In the genomic region with DNA sequence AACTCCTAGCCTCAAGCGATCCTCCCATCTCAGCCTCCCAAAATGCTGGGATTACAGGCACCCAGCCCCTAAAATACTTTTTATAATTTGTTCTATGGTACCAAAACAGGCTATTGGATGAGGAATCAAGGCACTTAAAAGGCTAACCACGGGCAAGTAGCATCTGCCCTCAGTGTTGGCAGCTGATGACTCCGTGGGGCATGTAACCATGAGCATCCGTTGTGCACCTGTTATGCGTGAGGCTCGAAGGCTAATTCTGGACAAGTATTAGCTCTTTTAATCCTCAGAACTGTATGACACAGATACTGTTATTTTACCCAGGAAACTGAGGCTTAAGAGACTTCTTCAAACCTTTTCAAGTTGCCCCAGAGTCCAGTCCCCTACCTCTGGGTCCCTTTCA, we compare ENCODE assay signal across 16 cellular contexts. TPM values are rescaled to one million over a fixed set of nuclear protein-coding genes. Genes with fewer than 3 reads are reported as not detected.
A peak's percentile ranks its signal among the peaks of the same experiment; 100 is the strongest.
DNase-seq lines count a peak whose midpoint lies in the region; ATAC-seq lines count a peak whose summit lies in the region.
"Had no signal": no experiment of that assay in that cellular context is flagged by ENCODE, and none has a peak within 500 bp of the region (broad histone marks: within the 10 kb centered on the region; RNA-seq: fewer than 3 reads in every experiment).

No MANE protein-coding gene starts in this region.

- no peaks in the 10 kb centered on the region for H3K27me3 Mint-ChIP-seq in dendritic cell treated with granulocyte-macrophage colony-stimulating factor and Interleukin-4, amounts not matched to agents 40 ng/mL and 50 ng/mL, for 4 days
- H3K27me3 Mint-ChIP-seq: CD8-positive, alpha-beta memory T cell had no signal

- H3K27me3 ChIP-seq in right cardiac atrium (ENCODE audit: control insufficient read depth, insufficient read depth) = no peaks in the 10 kb centered on the region
- H3K27me3 ChIP-seq: BLaER1 had no signal

- intact Hi-C loops in cardiac septum (cut with DNase I) (no loop called here), right cardiac atrium (cut with DNase I) (no loop called here), posterior vena cava (cut with DNase I) (no loop called here)
- intact Hi-C loops in dendritic cell treated with granulocyte-macrophage colony-stimulating factor and Interleukin-4, amounts not matched to agents 40 ng/mL and 50 ng/mL, for 4 days (cut with micrococcal nuclease) = no loop called here

- peaks cover 7% of the 10 kb centered on the region for H3K4me1 ChIP-seq in right cardiac atrium (ENCODE audit: control insufficient read depth, insufficient read depth, low read length)
- H3K4me1 ChIP-seq: A549 had no signal

- WGBS in right cardiac atrium = 94% methylated on average over 6 of the region's 6 CpGs

- peaks cover 99% of the 10 kb centered on the region for H3K36me3 Mint-ChIP-seq in dendritic cell treated with granulocyte-macrophage colony-stimulating factor and Interleukin-4, amounts not matched to agents 40 ng/mL and 50 ng/mL, for 4 days (ENCODE audit: low read depth)
- peaks cover 100% of the 10 kb centered on the region for H3K36me3 Mint-ChIP-seq in stimulated activated effector memory CD8-positive, alpha-beta T cell treated with anti-CD3 and anti-CD28 coated beads, Interleukin-12 subunit alpha, Interleukin-12 subunit beta, amount 100 ng/mL, for 72 hours

- H3K4me1 Mint-ChIP-seq in dendritic cell treated with granulocyte-macrophage colony-stimulating factor and Interleukin-4, amounts not matched to agents 40 ng/mL and 50 ng/mL, for 4 days (ENCODE audit: low read depth) = peaks cover 15% of the 10 kb centered on the region
- H3K4me1 Mint-ChIP-seq in stimulated activated effector memory CD8-positive, alpha-beta T cell treated with anti-CD3 and anti-CD28 coated beads, Interleukin-12 subunit alpha, Interleukin-12 subunit beta, amount 100 ng/mL, for 72 hours = peaks cover 28% of the 10 kb centered on the region

- no peaks in the 10 kb centered on the region for H3K9me3 Mint-ChIP-seq in dendritic cell treated with granulocyte-macrophage colony-stimulating factor and Interleukin-4, amounts not matched to agents 40 ng/mL and 50 ng/mL, for 4 days
- H3K9me3 Mint-ChIP-seq in stimulated activated effector memory CD8-positive, alpha-beta T cell treated with anti-CD3 and anti-CD28 coated beads, Interleukin-12 subunit alpha, Interleukin-12 subunit beta, amount 100 ng/mL, for 72 hours = no peaks in the 10 kb centered on the region
- H3K9me3 Mint-ChIP-seq: CD8-positive, alpha-beta memory T cell had no signal

- no peak overlapping the region for H3K4me3 Mint-ChIP-seq in dendritic cell treated with granulocyte-macrophage colony-stimulating factor and Interleukin-4, amounts not matched to agents 40 ng/mL and 50 ng/mL, for 4 days
- H3K4me3 Mint-ChIP-seq in stimulated activated effector memory CD8-positive, alpha-beta T cell treated with anti-CD3 and anti-CD28 coated beads, Interleukin-12 subunit alpha, Interleukin-12 subunit beta, amount 100 ng/mL, for 72 hours = no peak overlapping the region
- H3K4me3 Mint-ChIP-seq: CD8-positive, alpha-beta memory T cell had no signal

- peak overlapping the region; percentile 7 for H3K27ac Mint-ChIP-seq in dendritic cell treated with granulocyte-macrophage colony-stimulating factor and Interleukin-4, amounts not matched to agents 40 ng/mL and 50 ng/mL, for 4 days
- peak overlapping the region; percentile 23 for H3K27ac Mint-ChIP-seq in stimulated activated effector memory CD8-positive, alpha-beta T cell treated with anti-CD3 and anti-CD28 coated beads, Interleukin-12 subunit alpha, Interleukin-12 subunit beta, amount 100 ng/mL, for 72 hours

- H3K4me3 ChIP-seq in right cardiac atrium (ENCODE audit: low read length) = no peak overlapping the region
- H3K4me3 ChIP-seq: A549, BLaER1, GM23248 had no signal

- no peaks in the 10 kb centered on the region for H3K9me3 ChIP-seq in right cardiac atrium (ENCODE audit: control insufficient read depth, low read length)
- H3K9me3 ChIP-seq: A549, BLaER1 had no signal

- no peak overlapping the region for H3K27ac ChIP-seq in right cardiac atrium (ENCODE audit: low read length)
- H3K27ac ChIP-seq: A549, BLaER1, GM23248, HL-60 had no signal

- DNase-seq in cardiac septum (ENCODE audit: low spot score) (peak; percentile 19), right cardiac atrium (no peak), posterior vena cava (ENCODE audit: low spot score) (peak; percentile 29), NCI-H510A treated with DMSO at 0.1 percent for 48 hours (lab: John Stamatoyannopoulos, UW) (no peak)
- DNase-seq in stimulated activated effector memory CD8-positive, alpha-beta T cell treated with anti-CD3 and anti-CD28 coated beads, Interleukin-12 subunit alpha, Interleukin-12 subunit beta, amount 100 ng/mL, for 72 hours (ENCODE audit: low spot score in 2 of 2) = no peak
- DNase-seq: CD8-positive, alpha-beta memory T cell; DMS53; GF-D8; GM23248; H7 had no signal

- no peak for ATAC-seq in right cardiac atrium
- ATAC-seq in stimulated activated effector memory CD8-positive, alpha-beta T cell treated with anti-CD3 and anti-CD28 coated beads, Interleukin-12 subunit alpha, Interleukin-12 subunit beta, amount 100 ng/mL, for 72 hours = no peak
- ATAC-seq in GM19452 (IDR thresholded peaks at IDR 0.05; ENCODE audit: unreplicated experiment) = no peak
- no peak for ATAC-seq in GM21576 (IDR thresholded peaks at IDR 0.05; ENCODE audit: unreplicated experiment)
- ATAC-seq: A549 had no signal

RNA-seq across cellular contexts. Expression of gene WDR73, which starts 10.2 kb away (rescaled TPM):
- total RNA-seq in cardiac septum (15.2 TPM), right cardiac atrium (10 to 100 TPM; 13.7 to 18.8 (median 17.0) TPM), posterior vena cava (10 to 100 TPM; 18.0 to 18.7 TPM)
- 10.7 TPM for polyA plus RNA-seq in right cardiac atrium

RNA-seq across cellular contexts. Expression of gene NMB, which starts 14.2 kb away (rescaled TPM):
- total RNA-seq in cardiac septum = 2.6 TPM
- total RNA-seq in right cardiac atrium = 1 to 10 TPM in 3 of 4 donors, under 1 TPM in 1; 0.96 to 4.7 (median 2.1) TPM
- polyA plus RNA-seq in right cardiac atrium = 6.9 TPM
- 1 to 10 TPM; 5.7 to 8.7 TPM for total RNA-seq in posterior vena cava

RNA-seq across cellular contexts. Expression of gene ZSCAN2, which starts 43.0 kb away (rescaled TPM):
- total RNA-seq in cardiac septum (4.6 TPM), right cardiac atrium (1 to 10 TPM; 3.6 to 6.4 (median 5.2) TPM), posterior vena cava (1 to 10 TPM; 3.0 to 4.7 TPM)
- polyA plus RNA-seq in right cardiac atrium = 4.0 TPM

Comparison
In these comparisons a context has a peak if more than half of its experiments do, and no peak if none do; other contexts are left out.
1. DNase-seq: peak in cardiac septum (single experiment) and posterior vena cava (single experiment); none in right cardiac atrium (0 of 3), stimulated activated effector memory CD8-positive, alpha-beta T cell treated with anti-CD3 and anti-CD28 coated beads, Interleukin-12 subunit alpha, Interleukin-12 subunit beta, amount 100 ng/mL, for 72 hours (0 of 2) and NCI-H510A treated with DMSO at 0.1 percent for 48 hours (single experiment).